In genomic region chr13:99746857-99747710, GRCh38 we compare ENCODE assay signal across 29 cellular contexts.
A peak's percentile ranks its signal among the peaks of the same experiment; 100 is the strongest.
DNase-seq lines count a peak whose midpoint lies in the region; ATAC-seq, FAIRE-seq and TF ChIP-seq lines count a peak whose summit lies in the region.
"Had no signal": no experiment of that assay in that cellular context is flagged by ENCODE, and none has a peak within 500 bp of the region (broad histone marks: within the 10 kb centered on the region; RNA-seq: fewer than 3 reads in every experiment).

No MANE protein-coding gene starts in this region.

- peak overlapping the region; percentile 33 for H3K4me3 ChIP-seq in GM23338
- H3K4me3 ChIP-seq in astrocyte (ENCODE audit: insufficient read depth, low read depth, low read length) = no peak overlapping the region
- peak overlapping the region; percentile 59 for H3K4me3 ChIP-seq in iPS-20b (ENCODE audit: low read length)
- peak overlapping the region; percentile 30 for H3K4me3 ChIP-seq in neuron (ENCODE audit: low read length)
- H3K4me3 ChIP-seq: ascending aorta, smooth muscle cell had no signal

- no peaks in the 10 kb centered on the region for H3K9me2 ChIP-seq in GM23338 (ENCODE audit: insufficient read depth)

- ATAC-seq in GM23338 = peak; percentile 85
- no peak for ATAC-seq in GM18502 (IDR thresholded peaks at IDR 0.05; ENCODE audit: poor library complexity, unreplicated experiment)
- ATAC-seq: HCT116, HepG2 had no signal

- peak overlapping the region; percentile 97 for H3K27ac Mint-ChIP-seq in GM23338
- no peak overlapping the region for H3K27ac Mint-ChIP-seq in astrocyte (ENCODE audit: unreplicated experiment)
- H3K27ac Mint-ChIP-seq: activated B cell treated with CpG ODN at 0.5 μM for 24 hours; activated naive CD8-positive, alpha-beta T cell; activated T-helper 2 cell treated with anti-CD3 and anti-CD28 coated beads, Interferon-gamma antibody, Interleukin-2, Interleukin-4, amounts not matched to agents 10 μg/mL and 5 μg/mL and 100 μg/mL, durations not matched to agents 14 hours and 24 hours and 36 hours had no signal

- H3K4me1 ChIP-seq in GM23338 (ENCODE audit: insufficient read depth) (peaks cover 57% of the 10 kb centered on the region), astrocyte (ENCODE audit: insufficient read depth, low read length) (no peaks in the 10 kb centered on the region), iPS-20b (ENCODE audit: insufficient read depth, low read length) (peaks cover 48% of the 10 kb centered on the region), neuron (ENCODE audit: insufficient read depth, low read length) (peaks cover 60% of the 10 kb centered on the region)
- H3K4me1 ChIP-seq: BE2C had no signal

- no peak overlapping the region for H3K9ac ChIP-seq in astrocyte (ENCODE audit: low read length)
- peak overlapping the region; percentile 84 for H3K9ac ChIP-seq in iPS-20b (ENCODE audit: low read depth, low read length)

- H3K79me2 ChIP-seq in GM23338 (replicated peaks; ENCODE audit: insufficient read depth) (no peaks in the 10 kb centered on the region), astrocyte (ENCODE audit: insufficient read depth, low read length) (no peaks in the 10 kb centered on the region)

- peak; percentile 77 for DNase-seq in GM23338 (ENCODE audit: low spot score)
- no peak for DNase-seq in astrocyte (ENCODE audit: low read depth)
- no peak for DNase-seq in T1000 (lab: John Stamatoyannopoulos, UW)
- no peak for DNase-seq in DMS79 (lab: John Stamatoyannopoulos, UW)
- DNase-seq in effector CD4-positive, alpha-beta T cell = no peak
- DNase-seq: activated B cell treated with CpG ODN at 0.5 μM for 24 hours; activated CD4-positive, alpha-beta T cell treated with anti-CD3 and anti-CD28 coated beads, Interleukin-2, amount 50 U/mL, for 4 hours; activated CD8-positive, alpha-beta memory T cell treated with anti-CD3 and anti-CD28 coated beads, Interleukin-2, amount 50 U/mL, for 48 hours; BE2C; DMS153; NCI-H1694; NCI-H226; NCI-H748 treated with DMSO at 0.1 percent for 48 hours; occipital lobe; OCI-M1; stimulated activated CD4-positive, alpha-beta T cell treated with anti-CD3 and anti-CD28 coated beads, Interleukin-2, amount 100 ng/mL, for 24 hours; T-helper 9 cell had no signal

- TF ChIP-seq CTCF in GM23338 (conservative IDR thresholded peaks at IDR 0.05; ENCODE audit: low read depth in 2 of 2) (no peak), astrocyte (IDR thresholded peaks at IDR 0.05; ENCODE audit: insufficient read depth, low read depth, low read length) (no peak)

- H3K36me3 ChIP-seq in GM23338 (ENCODE audit: insufficient read depth) = peaks cover 3% of the 10 kb centered on the region; the same call in 1 of the 2 replicates
- no peaks in the 10 kb centered on the region for H3K36me3 ChIP-seq in astrocyte (ENCODE audit: insufficient read depth, low read length)
- H3K36me3 ChIP-seq in iPS-20b (ENCODE audit: insufficient read depth, low read depth, low read length) = no peaks in the 10 kb centered on the region
- no peaks in the 10 kb centered on the region for H3K36me3 ChIP-seq in neuron (ENCODE audit: insufficient read depth, low read length)
- H3K36me3 ChIP-seq: ascending aorta, BE2C had no signal

- H2AFZ ChIP-seq in GM23338 (peak overlapping the region; percentile 88; the same call in 1 of the 2 replicates), astrocyte (ENCODE audit: low read depth, low read length) (no peak overlapping the region), neuron (ENCODE audit: low read depth, low read length) (peak overlapping the region; percentile 50)

- H3K9me3 ChIP-seq in astrocyte (ENCODE audit: insufficient read depth, low read depth, low read length) = no peaks in the 10 kb centered on the region
- no peaks in the 10 kb centered on the region for H3K9me3 ChIP-seq in iPS-20b (ENCODE audit: insufficient read depth, low read depth, low read length)
- peaks cover 2% of the 10 kb centered on the region for H3K9me3 ChIP-seq in neuron (ENCODE audit: low read length)
- H3K9me3 ChIP-seq: ascending aorta, BE2C had no signal

- H3F3A ChIP-seq in GM23338 (replicated peaks; ENCODE audit: low read depth) = peaks cover 20% of the 10 kb centered on the region; the same call in 1 of the 2 replicates

- H3K9me3 Mint-ChIP-seq in GM23338 = peaks cover 4% of the 10 kb centered on the region; the same call in 2 of the 3 replicates
- H3K9me3 Mint-ChIP-seq in astrocyte (ENCODE audit: unreplicated experiment) = no peaks in the 10 kb centered on the region
- H3K9me3 Mint-ChIP-seq: activated B cell treated with CpG ODN at 0.5 μM for 24 hours; activated T-helper 2 cell treated with anti-CD3 and anti-CD28 coated beads, Interferon-gamma antibody, Interleukin-2, Interleukin-4, amounts not matched to agents 10 μg/mL and 5 μg/mL and 100 μg/mL, durations not matched to agents 14 hours and 24 hours and 36 hours; central memory CD8-positive, alpha-beta T cell had no signal

- H3K4me2 ChIP-seq in GM23338 (peak overlapping the region; percentile 59), astrocyte (ENCODE audit: low read length) (no peak overlapping the region)
- H3K4me2 ChIP-seq: smooth muscle cell had no signal

- FAIRE-seq in astrocyte (lab: Jason Lieb, UNC) = no peak
- FAIRE-seq: HepG2, islet of Langerhans had no signal

- H4K20me1 ChIP-seq in GM23338 (replicated peaks; ENCODE audit: insufficient read depth) (no peaks in the 10 kb centered on the region), astrocyte (ENCODE audit: insufficient read depth, low read length) (no peaks in the 10 kb centered on the region)

- H3K27me3 ChIP-seq in GM23338 (ENCODE audit: insufficient read depth) = no peaks in the 10 kb centered on the region
- peaks cover 11% of the 10 kb centered on the region for H3K27me3 ChIP-seq in astrocyte (ENCODE audit: insufficient read depth, low read length)
- H3K27me3 ChIP-seq in iPS-20b (ENCODE audit: insufficient read depth, low read length) = no peaks in the 10 kb centered on the region
- H3K27me3 ChIP-seq in neuron (ENCODE audit: insufficient read depth, low read length) = no peaks in the 10 kb centered on the region
- H3K27me3 ChIP-seq: ascending aorta, BE2C had no signal

- H3K27ac ChIP-seq in GM23338 (ENCODE audit: low read depth) = peak overlapping the region; percentile 98
- H3K27ac ChIP-seq in astrocyte (ENCODE audit: low read depth, low read length) = no peak overlapping the region
- peak overlapping the region; percentile 95 for H3K27ac ChIP-seq in iPS-20b (ENCODE audit: low read length)
- H3K27ac ChIP-seq: ascending aorta, epithelial cell of prostate had no signal

- H3K4me3 Mint-ChIP-seq in GM23338 (peak overlapping the region; percentile 60), astrocyte (ENCODE audit: unreplicated experiment) (peak overlapping the region; percentile 11)
- H3K4me3 Mint-ChIP-seq: activated B cell treated with CpG ODN at 0.5 μM for 24 hours; activated naive CD8-positive, alpha-beta T cell; central memory CD8-positive, alpha-beta T cell had no signal

- H3K27me3 Mint-ChIP-seq in GM23338 (ENCODE audit: insufficient read depth, low read depth, poor library complexity) = peaks cover 6% of the 10 kb centered on the region
- H3K27me3 Mint-ChIP-seq in astrocyte (ENCODE audit: low read depth, unreplicated experiment) = peaks cover 18% of the 10 kb centered on the region
- H3K27me3 Mint-ChIP-seq: activated B cell treated with CpG ODN at 0.5 μM for 24 hours; activated naive CD8-positive, alpha-beta T cell; central memory CD8-positive, alpha-beta T cell had no signal

- H3K4me1 Mint-ChIP-seq in GM23338 (peaks cover 60% of the 10 kb centered on the region), astrocyte (ENCODE audit: low read depth, unreplicated experiment) (peaks cover 2% of the 10 kb centered on the region)
- H3K4me1 Mint-ChIP-seq: activated B cell treated with CpG ODN at 0.5 μM for 24 hours; central memory CD8-positive, alpha-beta T cell had no signal

- H3K36me3 Mint-ChIP-seq in GM23338 (ENCODE audit: low read depth) (peaks cover 20% of the 10 kb centered on the region), astrocyte (ENCODE audit: low read depth, unreplicated experiment) (no peaks in the 10 kb centered on the region)

TF ChIP-seq in GM23338, 12 proteins besides CTCF, POLR2A, EP300 and RAD21:
- TF ChIP-seq ZNF114 (CRISPR knock-in tag; IDR thresholded peaks at IDR 0.05) (no peak), POLR2AphosphoS5 (IDR thresholded peaks at IDR 0.05; ENCODE audit: low read depth) (0 out of 2 replicates have a peak, but pooled peaks have one; percentile 11), EZH2 (IDR thresholded peaks at IDR 0.05; ENCODE audit: low read depth, unreplicated experiment) (no peak)
